Comparison of ENCODE assay signal across 11 cellular contexts in genomic region chr11:29119691-29120328, GRCh38.
DNase-seq lines count a peak whose midpoint lies in the region; FAIRE-seq and TF ChIP-seq lines count a peak whose summit lies in the region.
"Had no signal": no experiment of that assay in that cellular context is flagged by ENCODE, and none has a peak within 500 bp of the region (broad histone marks: within the 10 kb centered on the region; RNA-seq: fewer than 3 reads in every experiment).

No MANE protein-coding gene starts in this region.

- H3K27me3 ChIP-seq in endothelial cell of umbilical vein (ENCODE audit: control insufficient read depth in 2 of 2, insufficient read depth in 2 of 2, low read length in 2 of 2) (no peaks in the 10 kb centered on the region), tibial artery (no peaks in the 10 kb centered on the region), stomach (no peaks in the 10 kb centered on the region)

- FAIRE-seq in endothelial cell of umbilical vein (lab: Jason Lieb, UNC) = peak; percentile 95

- POLR2A ChIA-PET in endothelial cell of umbilical vein (lab: Charles Lee) = interaction anchor here (1.0 to 1.4 kb wide), 2 partner anchors 362 to 417 kb away, joined by 3 to 5 read pairs; no protein-coding TSS in a partner anchor
- POLR2A ChIA-PET in activated CD4-positive, alpha-beta memory T cell treated with anti-CD3 and anti-CD28 coated beads, Interleukin-2, amount 10 ng/mL, durations not matched to agents 7 days and 5 days (lab: Charles Lee) = no interaction called here

- peaks cover 28% of the 10 kb centered on the region for H3K4me1 Mint-ChIP-seq in nephron progenitor cell
- H3K4me1 Mint-ChIP-seq in activated CD4-positive, alpha-beta memory T cell treated with anti-CD3 and anti-CD28 coated beads, Interleukin-2, amount 10 ng/mL, durations not matched to agents 7 days and 5 days = no peaks in the 10 kb centered on the region

- H3K27me3 Mint-ChIP-seq in nephron progenitor cell (ENCODE audit: low read depth, poor library complexity) = peaks cover 3% of the 10 kb centered on the region
- H3K27me3 Mint-ChIP-seq in activated CD4-positive, alpha-beta memory T cell treated with anti-CD3 and anti-CD28 coated beads, Interleukin-2, amount 10 ng/mL, durations not matched to agents 7 days and 5 days = no peaks in the 10 kb centered on the region
- H3K27me3 Mint-ChIP-seq: dendritic cell treated with granulocyte-macrophage colony-stimulating factor and Interleukin-4, amounts not matched to agents 40 ng/mL and 50 ng/mL, for 4 days had no signal

- H3K36me3 ChIP-seq in endothelial cell of umbilical vein (ENCODE audit: control insufficient read depth in 2 of 2, extremely low read depth in 1 of 2, insufficient read depth in 2 of 2, low read length in 2 of 2) (no peaks in the 10 kb centered on the region), tibial artery (no peaks in the 10 kb centered on the region), stomach (no peaks in the 10 kb centered on the region)

- H3K79me2 ChIP-seq in endothelial cell of umbilical vein (ENCODE audit: control insufficient read depth, insufficient read depth, low read length) = no peaks in the 10 kb centered on the region

- no peaks in the 10 kb centered on the region for H3K36me3 Mint-ChIP-seq in nephron progenitor cell (ENCODE audit: low read depth)
- no peaks in the 10 kb centered on the region for H3K36me3 Mint-ChIP-seq in activated CD4-positive, alpha-beta memory T cell treated with anti-CD3 and anti-CD28 coated beads, Interleukin-2, amount 10 ng/mL, durations not matched to agents 7 days and 5 days (ENCODE audit: low read depth)

- no peak for TF ChIP-seq CTCF in AG10803 (conservative IDR thresholded peaks at IDR 0.05; ENCODE audit: low read length)
- TF ChIP-seq CTCF in endothelial cell of umbilical vein (IDR thresholded peaks at IDR 0.05; ENCODE audit: extremely low read depth in 1 of 2, insufficient read depth in 1 of 2, low read depth in 1 of 2, low read length in 2 of 2) = no peak
- no peak for TF ChIP-seq CTCF in nephron progenitor cell (IDR thresholded peaks at IDR 0.05)
- TF ChIP-seq CTCF in tibial artery (IDR thresholded peaks at IDR 0.05) = no peak
- no peak for TF ChIP-seq CTCF in stomach (IDR thresholded peaks at IDR 0.05)

- H3K4me3 Mint-ChIP-seq in nephron progenitor cell = no peak overlapping the region
- no peak overlapping the region for H3K4me3 Mint-ChIP-seq in activated CD4-positive, alpha-beta memory T cell treated with anti-CD3 and anti-CD28 coated beads, Interleukin-2, amount 10 ng/mL, durations not matched to agents 7 days and 5 days
- H3K4me3 Mint-ChIP-seq: dendritic cell treated with granulocyte-macrophage colony-stimulating factor and Interleukin-4, amounts not matched to agents 40 ng/mL and 50 ng/mL, for 4 days had no signal

- no TSS peak for BruUV-seq in endothelial cell of umbilical vein (replicated peaks; lab: Mats Ljungman, UMichigan)

- H3K27ac ChIP-seq in endothelial cell of umbilical vein (ENCODE audit: insufficient read depth, low read depth, low read length) (peak overlapping the region; percentile 100), tibial artery (no peak overlapping the region), stomach (no peak overlapping the region)

- WGBS in stomach, 5 donors = 25 to 53% (median 33%) methylated on average over 6 of the region's 6 CpGs

- peak overlapping the region; percentile 33 for H3K27ac Mint-ChIP-seq in nephron progenitor cell
- H3K27ac Mint-ChIP-seq in activated CD4-positive, alpha-beta memory T cell treated with anti-CD3 and anti-CD28 coated beads, Interleukin-2, amount 10 ng/mL, durations not matched to agents 7 days and 5 days = no peak overlapping the region
- H3K27ac Mint-ChIP-seq: dendritic cell treated with granulocyte-macrophage colony-stimulating factor and Interleukin-4, amounts not matched to agents 40 ng/mL and 50 ng/mL, for 4 days had no signal

- dilution Hi-C loops in endothelial cell of umbilical vein (cut with MboI; ENCODE audit: extremely low pct_ligation_motif_present, low sequenced_read_pairs) = no loop called here

- H3K9me1 ChIP-seq in endothelial cell of umbilical vein (replicated peaks; ENCODE audit: control insufficient read depth, extremely low read depth, insufficient read depth, low read length) = no peaks in the 10 kb centered on the region

- TF ChIP-seq EP300 in stomach (IDR thresholded peaks at IDR 0.05) = no peak

- CTCF ChIA-PET in endothelial cell of umbilical vein (lab: Charles Lee) = interaction anchor here (0.6 to 2.4 kb wide), 16 partner anchors 9 to 1421 kb away, joined by 3 to 22 read pairs (median 3); partner anchors contain the start of gene BDNF
- CTCF ChIA-PET in activated CD4-positive, alpha-beta memory T cell treated with anti-CD3 and anti-CD28 coated beads, Interleukin-2, amount 10 ng/mL, durations not matched to agents 7 days and 5 days (lab: Charles Lee) = no interaction called here

- no peaks in the 10 kb centered on the region for H3K9me3 Mint-ChIP-seq in nephron progenitor cell
- peaks cover 12% of the 10 kb centered on the region for H3K9me3 Mint-ChIP-seq in activated CD4-positive, alpha-beta memory T cell treated with anti-CD3 and anti-CD28 coated beads, Interleukin-2, amount 10 ng/mL, durations not matched to agents 7 days and 5 days

- no peak overlapping the region for H3K4me3 ChIP-seq in AG10803 (ENCODE audit: low read length)
- peak overlapping the region in 2 of 3 experiments; percentile 25 to 62 for H3K4me3 ChIP-seq in endothelial cell of umbilical vein (replicated peaks in 1 of 3; ENCODE audit: insufficient read depth in 1 of 3, low read depth in 1 of 3, low read length in 3 of 3)
- no peak overlapping the region for H3K4me3 ChIP-seq in tibial artery
- no peak overlapping the region for H3K4me3 ChIP-seq in stomach

- peaks cover 33% of the 10 kb centered on the region for H3K4me1 ChIP-seq in endothelial cell of umbilical vein (ENCODE audit: control insufficient read depth, extremely low read depth, insufficient read depth, low read length)
- no peaks in the 10 kb centered on the region for H3K4me1 ChIP-seq in tibial artery
- H3K4me1 ChIP-seq in stomach = no peaks in the 10 kb centered on the region

- H3K9me3 ChIP-seq in endothelial cell of umbilical vein (replicated peaks; ENCODE audit: control insufficient read depth, insufficient read depth, low read length) (no peaks in the 10 kb centered on the region), tibial artery (no peaks in the 10 kb centered on the region), stomach (no peaks in the 10 kb centered on the region)

- H3K9ac ChIP-seq in endothelial cell of umbilical vein (replicated peaks; ENCODE audit: extremely low read depth, insufficient read depth, low read length) = peak overlapping the region; percentile 99

- intact Hi-C loops in endothelial cell of umbilical vein (cut with micrococcal nuclease) (loop anchor here (1.0 to 5.0 kb wide), 11 partner anchors 39 to 1421 kb away; partner anchors contain the start of genes KIF18A and METTL15), tibial artery (cut with DNase I; ENCODE audit: low total_unique reads) (no loop called here), stomach (cut with DNase I; ENCODE audit: low total_unique reads) (no loop called here)

- DNase-seq in AG10803 (ENCODE audit: low read depth) (peak; percentile 72), NCI-H2029 (lab: John Stamatoyannopoulos, UW) (peak; percentile 21), endothelial cell of umbilical vein (ENCODE audit: low read depth, low spot score) (peak; percentile 99), nephron progenitor cell (no peak), tibial artery (no peak), NCI-H146 (lab: John Stamatoyannopoulos, UW) (no peak), stomach (no peak)
- DNase-seq in activated CD4-positive, alpha-beta memory T cell treated with anti-CD3 and anti-CD28 coated beads, Interleukin-2, amount 10 ng/mL, durations not matched to agents 7 days and 5 days = no peak
- DNase-seq: MM.1S, OCI-M1 had no signal

- no peaks in the 10 kb centered on the region for H4K20me1 ChIP-seq in endothelial cell of umbilical vein (replicated peaks; ENCODE audit: control insufficient read depth, extremely low read depth, insufficient read depth, low read length)

- peak overlapping the region; percentile 6 for H2AFZ ChIP-seq in endothelial cell of umbilical vein (ENCODE audit: low read depth, low read length)

- TF ChIP-seq POLR2A in endothelial cell of umbilical vein (IDR thresholded peaks at IDR 0.05; ENCODE audit: low read depth, low read length) (peak; percentile 74), stomach (IDR thresholded peaks at IDR 0.05) (no peak)

- peak overlapping the region; percentile 90 for H3K4me2 ChIP-seq in endothelial cell of umbilical vein (ENCODE audit: insufficient read depth, low read length)

TF ChIP-seq in endothelial cell of umbilical vein, 7 proteins besides CTCF, POLR2A, EP300 and RAD21:
- TF ChIP-seq MYC (IDR thresholded peaks at IDR 0.05; ENCODE audit: low read depth, low read length) (no peak), JUN (IDR thresholded peaks at IDR 0.05; ENCODE audit: borderline replicate concordance, insufficient read depth, insufficient read length, low read depth) (peak; percentile 82), FOS (IDR thresholded peaks at IDR 0.05; ENCODE audit: borderline replicate concordance, insufficient read depth, low read length) (peak; percentile 97), MAX (IDR thresholded peaks at IDR 0.05; ENCODE audit: insufficient read depth, insufficient read length) (no peak), EZH2 (IDR thresholded peaks at IDR 0.05; ENCODE audit: borderline replicate concordance, low read depth, low read length, severe bottlenecking) (no peak), POLR2AphosphoS5 (IDR thresholded peaks at IDR 0.05; ENCODE audit: insufficient read depth, low read depth, low read length) (peak; percentile 69), GATA2 (IDR thresholded peaks at IDR 0.05; ENCODE audit: insufficient read depth, insufficient read length, low read depth, low read length) (peak; percentile 57)

Comparison
In these comparisons a context has a peak if more than half of its experiments do, and no peak if none do; other contexts are left out.
1. DNase-seq: peak in AG10803 (single experiment), NCI-H2029 (single experiment) and endothelial cell of umbilical vein (single experiment); none in nephron progenitor cell (single experiment), activated CD4-positive, alpha-beta memory T cell treated with anti-CD3 and anti-CD28 coated beads, Interleukin-2, amount 10 ng/mL, durations not matched to agents 7 days and 5 days (single experiment), tibial artery (0 of 2), NCI-H146 (single experiment) and stomach (single experiment).
2. H3K4me3 ChIP-seq: peak in endothelial cell of umbilical vein (2 of 3); none in AG10803 (single experiment), tibial artery (0 of 2) and stomach (0 of 4).